ENCODE assay signal across 9 cellular contexts in genomic region chr16:89200850-89201466, GRCh38.
A peak's percentile ranks its signal among the peaks of the same experiment; 100 is the strongest.
DNase-seq lines count a peak whose midpoint lies in the region; ATAC-seq and TF ChIP-seq lines count a peak whose summit lies in the region.
"Had no signal": no experiment of that assay in that cellular context is flagged by ENCODE, and none has a peak within 500 bp of the region (broad histone marks: within the 10 kb centered on the region; RNA-seq: fewer than 3 reads in every experiment).

No MANE protein-coding gene starts in this region.

- peaks cover 3% of the 10 kb centered on the region for H3K4me1 Mint-ChIP-seq in T-helper 1 cell treated with Interleukin-12 subunit alpha and Interleukin-12 subunit beta and Interleukin-4 antibody, amounts not matched to agents 30 μg/mL and 1 μg/mL, for 36 hours (ENCODE audit: low read depth)

- H3K4me3 ChIP-seq in WERI-Rb-1 (ENCODE audit: low read depth, low read length) (peak overlapping the region; percentile 37), iPS-15b (ENCODE audit: low read depth, low read length) (peak overlapping the region; percentile 56), skin epidermis (peak overlapping the region in 4 of 7 experiments; percentile 15 to 36 (median 25))
- H3K4me3 ChIP-seq: thyroid gland had no signal

- H3K4me3 Mint-ChIP-seq in T-helper 1 cell treated with Interleukin-12 subunit alpha and Interleukin-12 subunit beta and Interleukin-4 antibody, amounts not matched to agents 30 μg/mL and 1 μg/mL, for 36 hours: peak overlapping the region; percentile 53

- no peak for TF ChIP-seq CTCF in WERI-Rb-1 (IDR thresholded peaks at IDR 0.05; ENCODE audit: low read depth, low read length)

- peaks cover 40% of the 10 kb centered on the region for H3K27me3 Mint-ChIP-seq in T-helper 1 cell treated with Interleukin-12 subunit alpha and Interleukin-12 subunit beta and Interleukin-4 antibody, amounts not matched to agents 30 μg/mL and 1 μg/mL, for 36 hours (ENCODE audit: low read depth)

- H3K9me3 ChIP-seq in WERI-Rb-1 (ENCODE audit: severe bottlenecking) (no peaks in the 10 kb centered on the region), iPS-15b (ENCODE audit: control insufficient read depth, insufficient read depth, low read length) (no peaks in the 10 kb centered on the region)
- H3K9me3 ChIP-seq: thyroid gland had no signal

- ATAC-seq in HG03045 (IDR thresholded peaks at IDR 0.05; ENCODE audit: unreplicated experiment): no peak

- H3K36me3 Mint-ChIP-seq in T-helper 1 cell treated with Interleukin-12 subunit alpha and Interleukin-12 subunit beta and Interleukin-4 antibody, amounts not matched to agents 30 μg/mL and 1 μg/mL, for 36 hours (ENCODE audit: low read depth): no peaks in the 10 kb centered on the region

- no peak overlapping the region for H3K27ac Mint-ChIP-seq in T-helper 1 cell treated with Interleukin-12 subunit alpha and Interleukin-12 subunit beta and Interleukin-4 antibody, amounts not matched to agents 30 μg/mL and 1 μg/mL, for 36 hours

- H3K27me3 ChIP-seq in WERI-Rb-1 (ENCODE audit: insufficient read depth, low read depth, severe bottlenecking) (no peaks in the 10 kb centered on the region), iPS-15b (ENCODE audit: control insufficient read depth, insufficient read depth, low read length) (peaks cover 34% of the 10 kb centered on the region)

- DNase-seq in T-helper 1 cell: no peak
- DNase-seq in WERI-Rb-1: no peak
- DNase-seq in LoVo (ENCODE audit: low spot score): no peak
- no peak for DNase-seq in caudate nucleus (lab: John Stamatoyannopoulos, UW)

- peaks cover 6% of the 10 kb centered on the region for H3K9me3 Mint-ChIP-seq in T-helper 1 cell treated with Interleukin-12 subunit alpha and Interleukin-12 subunit beta and Interleukin-4 antibody, amounts not matched to agents 30 μg/mL and 1 μg/mL, for 36 hours

- no peaks in the 10 kb centered on the region for H3K4me1 ChIP-seq in iPS-15b (ENCODE audit: control insufficient read depth, insufficient read depth, low read length)

- H3K36me3 ChIP-seq in WERI-Rb-1: no peaks in the 10 kb centered on the region
- peaks cover 4% of the 10 kb centered on the region for H3K36me3 ChIP-seq in iPS-15b (ENCODE audit: control insufficient read depth, insufficient read depth, low read length)
- H3K36me3 ChIP-seq: thyroid gland had no signal

- H3K9ac ChIP-seq in iPS-15b (ENCODE audit: low read depth, low read length): no peak overlapping the region

- H3K27ac ChIP-seq in WERI-Rb-1 (no peak overlapping the region), skin epidermis (no peak overlapping the region), caudate nucleus (ENCODE audit: low read depth, low read length) (no peak overlapping the region)
- H3K27ac ChIP-seq: thyroid gland had no signal
